8 cellular contexts compared by ENCODE assay signal in the genomic region with DNA sequence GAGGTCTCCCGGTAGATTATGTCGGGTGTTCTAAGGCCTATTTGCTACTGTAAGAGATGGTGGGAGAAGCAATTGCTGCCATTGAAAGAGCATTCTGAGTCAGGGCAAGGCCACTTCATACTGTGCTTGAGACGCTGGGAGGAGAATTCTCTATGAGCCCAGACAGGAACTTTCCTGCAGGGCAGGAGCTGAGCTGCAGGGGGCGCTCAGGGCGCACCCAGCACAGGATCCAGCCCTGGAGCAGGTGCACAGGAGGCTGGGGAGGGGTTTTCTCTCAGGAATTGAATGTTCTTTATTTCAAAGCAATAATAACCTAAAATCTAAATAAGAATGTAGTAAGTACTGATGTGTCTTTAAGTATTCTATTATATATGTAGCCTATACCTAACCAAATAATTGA.
DNase-seq lines count a peak whose midpoint lies in the region; ATAC-seq and TF ChIP-seq lines count a peak whose summit lies in the region.
"Not testable (repeated sequence)": the region's sequence is repeated elsewhere in the genome, so short reads cannot be mapped to it uniquely, and the experiment has no call there.

No MANE protein-coding gene starts in this region.

- CTCF ChIA-PET in CD8-positive, alpha-beta T cell (lab: Charles Lee): not testable (repeated sequence)

- POLR2A ChIA-PET in CD8-positive, alpha-beta T cell (lab: Charles Lee): not testable (repeated sequence)

- H3K27ac Mint-ChIP-seq in CD8-positive, alpha-beta T cell; activated T-cell treated with anti-CD3 and anti-CD28 coated beads, Interleukin-2, amount 50 U/mL, for 24 hours; osteocyte (ENCODE audit: unreplicated experiment): not testable (repeated sequence)

- not testable (repeated sequence) for H3K9me3 Mint-ChIP-seq in CD8-positive, alpha-beta T cell; activated T-cell treated with anti-CD3 and anti-CD28 coated beads, Interleukin-2, amount 50 U/mL, for 24 hours; osteocyte (ENCODE audit: unreplicated experiment)

- H3K4me1 ChIP-seq in CD8-positive, alpha-beta T cell (ENCODE audit: insufficient read depth, low read length): not testable (repeated sequence)

- not testable (repeated sequence) for H3K4me3 Mint-ChIP-seq in CD8-positive, alpha-beta T cell; activated T-cell treated with anti-CD3 and anti-CD28 coated beads, Interleukin-2, amount 50 U/mL, for 24 hours; osteocyte (ENCODE audit: unreplicated experiment)

- TF ChIP-seq CTCF in CD8-positive, alpha-beta T cell (IDR thresholded peaks at IDR 0.05); osteocyte (IDR thresholded peaks at IDR 0.05): not testable (repeated sequence)

- H3K4me3 ChIP-seq in CD8-positive, alpha-beta T cell (ENCODE audit: low read depth, low read length): not testable (repeated sequence)

- not testable (repeated sequence) for H3K27ac ChIP-seq in CD8-positive, alpha-beta T cell (ENCODE audit: low read depth, low read length)

- H3K27me3 Mint-ChIP-seq in CD8-positive, alpha-beta T cell (ENCODE audit: low read depth); activated T-cell treated with anti-CD3 and anti-CD28 coated beads, Interleukin-2, amount 50 U/mL, for 24 hours; osteocyte (ENCODE audit: unreplicated experiment): not testable (repeated sequence)

- peak in 3 of 7 experiments; percentile 6 to 10 (median 10) for DNase-seq in CD8-positive, alpha-beta T cell
- peak; percentile 29 for DNase-seq in activated T-cell treated with anti-CD3 and anti-CD28 coated beads, Interleukin-2, amount 50 U/mL, for 24 hours
- not testable (repeated sequence) for DNase-seq in Right ventricle myocardium inferior (ENCODE audit: missing footprints)
- peak; percentile 40 for DNase-seq in osteocyte (ENCODE audit: extremely low spot score, unreplicated experiment)

- H3K36me3 ChIP-seq in CD8-positive, alpha-beta T cell (ENCODE audit: insufficient read depth, low read length): not testable (repeated sequence)

- intact Hi-C loops in CD8-positive, alpha-beta T cell (cut with DNase I, micrococcal nuclease); Right ventricle myocardium inferior (cut with DNase I): not testable (repeated sequence)

- H3K4me1 Mint-ChIP-seq in CD8-positive, alpha-beta T cell (ENCODE audit: low read depth); activated T-cell treated with anti-CD3 and anti-CD28 coated beads, Interleukin-2, amount 50 U/mL, for 24 hours (ENCODE audit: low read depth); osteocyte (ENCODE audit: unreplicated experiment): not testable (repeated sequence)

- H3K9me3 ChIP-seq in CD8-positive, alpha-beta T cell (ENCODE audit: low read length): not testable (repeated sequence)

- not testable (repeated sequence) for H3K27me3 ChIP-seq in CD8-positive, alpha-beta T cell (ENCODE audit: insufficient read depth, low read length)

- not testable (repeated sequence) for H3K36me3 Mint-ChIP-seq in CD8-positive, alpha-beta T cell; activated T-cell treated with anti-CD3 and anti-CD28 coated beads, Interleukin-2, amount 50 U/mL, for 24 hours (ENCODE audit: low read depth); osteocyte (ENCODE audit: unreplicated experiment)

- ATAC-seq in CD8-positive, alpha-beta T cell: peak; percentile 58
- ATAC-seq in GM19043 (IDR thresholded peaks at IDR 0.05; ENCODE audit: low read depth, unreplicated experiment): peak; percentile 69
- ATAC-seq in GM21825 (IDR thresholded peaks at IDR 0.05; ENCODE audit: unreplicated experiment): peak; percentile 77
- ATAC-seq in HG03103 (IDR thresholded peaks at IDR 0.05; ENCODE audit: low read depth, unreplicated experiment): peak; percentile 92
- ATAC-seq in SK-N-SH treated with all-trans-retinoic acid at 6 μM for 48 hours: peak; percentile 89
- ATAC-seq in Right ventricle myocardium inferior: peak; percentile 39

Comparison
In these comparisons a context has a peak if more than half of its experiments do, and no peak if none do; other contexts are left out.
1. ATAC-seq: peak in every context shown above with its lines; median percentile 92 in HG03103; 89 in SK-N-SH treated with all-trans-retinoic acid at 6 μM for 48 hours; 77 in GM21825; 69 in GM19043; 58 in CD8-positive, alpha-beta T cell; 39 in Right ventricle myocardium inferior.